In genomic region chr4:101973331-101973730, GRCh38 we compare ENCODE assay signal across 1 cellular context.
TF ChIP-seq lines count a peak whose summit lies in the region.

No MANE protein-coding gene starts in this region.

TF ChIP-seq in A549, 52 proteins besides CTCF, POLR2A, EP300 and RAD21 (continued from another document):
- TF ChIP-seq CEBPB (IDR thresholded peaks at IDR 0.05) (no peak), RFX5 (IDR thresholded peaks at IDR 0.05) (no peak), HOXB5 (CRISPR knock-in tag; IDR thresholded peaks at IDR 0.05) (no peak), MAFK (IDR thresholded peaks at IDR 0.05; ENCODE audit: partially characterized antibody) (no peak), CHD4 (IDR thresholded peaks at IDR 0.05; ENCODE audit: borderline replicate concordance) (no peak), FOXS1 (CRISPR knock-in tag; IDR thresholded peaks at IDR 0.05) (no peak), MAZ (IDR thresholded peaks at IDR 0.05; ENCODE audit: borderline replicate concordance, low read depth, low read length) (no peak), FOSB (CRISPR knock-in tag; IDR thresholded peaks at IDR 0.05) (no peak)
- TF ChIP-seq, protein P1, sequence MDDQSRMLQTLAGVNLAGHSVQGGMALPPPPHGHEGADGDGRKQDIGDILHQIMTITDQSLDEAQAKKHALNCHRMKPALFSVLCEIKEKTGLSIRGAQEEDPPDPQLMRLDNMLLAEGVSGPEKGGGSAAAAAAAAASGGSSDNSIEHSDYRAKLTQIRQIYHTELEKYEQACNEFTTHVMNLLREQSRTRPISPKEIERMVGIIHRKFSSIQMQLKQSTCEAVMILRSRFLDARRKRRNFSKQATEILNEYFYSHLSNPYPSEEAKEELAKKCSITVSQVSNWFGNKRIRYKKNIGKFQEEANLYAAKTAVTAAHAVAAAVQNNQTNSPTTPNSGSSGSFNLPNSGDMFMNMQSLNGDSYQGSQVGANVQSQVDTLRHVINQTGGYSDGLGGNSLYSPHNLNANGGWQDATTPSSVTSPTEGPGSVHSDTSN (IDR thresholded peaks at IDR 0.05): no peak
